In genomic region chr17:28427982-28428381, GRCh38 we compare ENCODE assay signal across 1 cellular context.
TF ChIP-seq lines count a peak whose summit lies in the region.
"Not testable (repeated sequence)": the region's sequence is repeated elsewhere in the genome, so short reads cannot be mapped to it uniquely, and the experiment has no call there.

No MANE protein-coding gene starts in this region.

TF ChIP-seq in HepG2, 621 proteins besides CTCF, POLR2A, EP300 and RAD21 (continued from another document):
- TF ChIP-seq ARID3A (IDR thresholded peaks at IDR 0.05; ENCODE audit: low read depth, low read length), result peak; percentile 90
- TF ChIP-seq CREM (IDR thresholded peaks at IDR 0.05), result peak; percentile 43; the same call in 1 of the 2 replicates
- TF ChIP-seq CREM (CRISPR knock-in tag; IDR thresholded peaks at IDR 0.05), result not testable (repeated sequence)
- TF ChIP-seq AHDC1 (CRISPR knock-in tag; IDR thresholded peaks at IDR 0.05; ENCODE audit: borderline replicate concordance), result peak; percentile 36; the same call in 1 of the 2 replicates
- TF ChIP-seq SOX5 (CRISPR knock-in tag; IDR thresholded peaks at IDR 0.05; ENCODE audit: borderline replicate concordance), result 0 out of 2 replicates have a peak, but pooled peaks have one; percentile 23
